ENCODE assay signal across 1 cellular context in genomic region chr19:35716735-35716984, GRCh38.
TF ChIP-seq lines count a peak whose summit lies in the region.

No MANE protein-coding gene starts in this region.

TF ChIP-seq in K562, 482 proteins besides CTCF, POLR2A, EP300 and RAD21 (continues in another document):
- TF ChIP-seq ZNF592 (IDR thresholded peaks at IDR 0.05) (peak; percentile 25; the same call in 1 of the 2 replicates), NR2F6 (CRISPR knock-in tag; IDR thresholded peaks at IDR 0.05) (no peak), KDM4B (IDR thresholded peaks at IDR 0.05; ENCODE audit: borderline replicate concordance in 2 of 2, low read depth in 1 of 2) (no peak), RCOR1 (IDR thresholded peaks at IDR 0.05; ENCODE audit: borderline replicate concordance in 1 of 2, low read depth in 2 of 2, low read length in 2 of 2) (no peak), NELFE (IDR thresholded peaks at IDR 0.05; ENCODE audit: insufficient read depth, insufficient read length) (no peak), FUS (optimal IDR thresholded peaks at IDR 0.05; ENCODE audit: low read depth, low read length) (no peak), SOX6 (IDR thresholded peaks at IDR 0.05) (no peak), HMG20A (CRISPR knock-in tag; conservative IDR thresholded peaks at IDR 0.05) (no peak), ZNF280B (CRISPR knock-in tag; IDR thresholded peaks at IDR 0.05) (no peak), NR1H2 (CRISPR knock-in tag; IDR thresholded peaks at IDR 0.05) (no peak), SMARCA5 (IDR thresholded peaks at IDR 0.05) (no peak), GMEB1 (CRISPR knock-in tag; IDR thresholded peaks at IDR 0.05) (no peak), CBX5 (IDR thresholded peaks at IDR 0.05; ENCODE audit: borderline replicate concordance, low read depth) (no peak), SRSF1 (IDR thresholded peaks at IDR 0.05; ENCODE audit: low read depth, low read length) (no peak), RFX1 (IDR thresholded peaks at IDR 0.05) (no peak), CHD7 (IDR thresholded peaks at IDR 0.05; ENCODE audit: low read depth, low read length) (no peak), EP400 (IDR thresholded peaks at IDR 0.05) (no peak), SMAD3 (CRISPR knock-in tag; conservative IDR thresholded peaks at IDR 0.05) (no peak), DMBX1 (CRISPR knock-in tag; IDR thresholded peaks at IDR 0.05; ENCODE audit: borderline replicate concordance) (no peak), REST (CRISPR knock-in tag; IDR thresholded peaks at IDR 0.05; ENCODE audit: low read depth) (no peak), SMAD4 (CRISPR knock-in tag; conservative IDR thresholded peaks at IDR 0.05) (no peak), ZNF24 (IDR thresholded peaks at IDR 0.05) (no peak), NBN (IDR thresholded peaks at IDR 0.05; ENCODE audit: low read depth) (no peak), MXI1 (IDR thresholded peaks at IDR 0.05; ENCODE audit: low read depth, low read length) (no peak), RBM17 (IDR thresholded peaks at IDR 0.05; ENCODE audit: borderline replicate concordance, low read depth, low read length) (no peak), ZFP91 (CRISPR knock-in tag; IDR thresholded peaks at IDR 0.05) (no peak), IRF2 (CRISPR knock-in tag; IDR thresholded peaks at IDR 0.05) (no peak), NCOA1 (IDR thresholded peaks at IDR 0.05; ENCODE audit: low read depth) (no peak), ETS1 (conservative IDR thresholded peaks at IDR 0.05; ENCODE audit: control insufficient read depth, low read depth, low read length) (no peak), POLR2AphosphoS2 (IDR thresholded peaks at IDR 0.05; ENCODE audit: low read length) (no peak), ETV6 (IDR thresholded peaks at IDR 0.05; ENCODE audit: borderline replicate concordance in 1 of 2, low read depth in 2 of 2, low read length in 1 of 2) (no peak), ETV6 (CRISPR knock-in tag; IDR thresholded peaks at IDR 0.05; ENCODE audit: borderline replicate concordance) (no peak), MBD2 (IDR thresholded peaks at IDR 0.05; ENCODE audit: borderline replicate concordance, low read depth) (no peak)
